ENCODE assay signal across 20 cellular contexts in genomic region chr1:171509191-171509590, GRCh38. TPM values are rescaled to one million over a fixed set of nuclear protein-coding genes. Genes with fewer than 3 reads are reported as not detected.
DNase-seq lines count a peak whose midpoint lies in the region; ATAC-seq, FAIRE-seq and TF ChIP-seq lines count a peak whose summit lies in the region.
"Had no signal": no experiment of that assay in that cellular context is flagged by ENCODE, and none has a peak within 500 bp of the region (broad histone marks: within the 10 kb centered on the region; RNA-seq: fewer than 3 reads in every experiment).

No MANE protein-coding gene starts in this region.

- intact Hi-C loops in activated CD4-positive, alpha-beta T cell treated with anti-CD3 and anti-CD28 coated beads, Interleukin-2, amount 10 ng/mL, durations not matched to agents 24 days and 14 days (cut with micrococcal nuclease): no loop called here
- intact Hi-C loops in CD4-positive, alpha-beta T cell (cut with DNase I, micrococcal nuclease): no loop called here
- intact Hi-C loops in left lung (cut with DNase I): no loop called here

- ATAC-seq in CD4-positive, alpha-beta T cell (ENCODE audit: poor library complexity): no peak
- ATAC-seq in WTC11 (no peak), left lung (peak; percentile 40)
- ATAC-seq: sciatic nerve had no signal

- peaks cover 0 to 15% of the 10 kb centered on the region in 2 donors for H3K36me3 ChIP-seq in left lung

- peaks cover 0 to 46% of the 10 kb centered on the region in 2 donors for H3K4me1 ChIP-seq in left lung
- H3K4me1 ChIP-seq: BE2C, parathyroid adenoma, testis had no signal

- H3K4me3 ChIP-seq in left lung: no peak overlapping the region
- H3K4me3 ChIP-seq: testis had no signal

- no peaks in the 10 kb centered on the region for H3K27me3 ChIP-seq in CD4-positive, alpha-beta T cell (ENCODE audit: control insufficient read depth, insufficient read depth, low read length)
- no peaks in the 10 kb centered on the region for H3K27me3 ChIP-seq in left lung
- H3K27me3 ChIP-seq: BE2C, testis had no signal

- no peak for FAIRE-seq in RCC 7860 (lab: Jason Lieb, UNC)

- no peak for TF ChIP-seq CTCF in CD4-positive, alpha-beta T cell (IDR thresholded peaks at IDR 0.05)
- TF ChIP-seq CTCF in WTC11 (IDR thresholded peaks at IDR 0.05): no peak
- TF ChIP-seq CTCF in left lung (IDR thresholded peaks at IDR 0.05): no peak

- no peaks in the 10 kb centered on the region for H3K27me3 Mint-ChIP-seq in activated CD4-positive, alpha-beta T cell treated with anti-CD3 and anti-CD28 coated beads, Interleukin-2, amount 10 ng/mL, durations not matched to agents 24 days and 14 days
- H3K27me3 Mint-ChIP-seq in CD4-positive, alpha-beta T cell: no peaks in the 10 kb centered on the region
- H3K27me3 Mint-ChIP-seq in WTC11 (ENCODE audit: low read depth): no peaks in the 10 kb centered on the region
- H3K27me3 Mint-ChIP-seq: naive B cell had no signal

- in situ Hi-C loops in G401 (cut with HindIII; ENCODE audit: low sequenced_read_pairs): no loop called here

- no peaks in the 10 kb centered on the region for H3K9me3 Mint-ChIP-seq in activated CD4-positive, alpha-beta T cell treated with anti-CD3 and anti-CD28 coated beads, Interleukin-2, amount 10 ng/mL, durations not matched to agents 24 days and 14 days
- no peaks in the 10 kb centered on the region for H3K9me3 Mint-ChIP-seq in CD4-positive, alpha-beta T cell
- no peaks in the 10 kb centered on the region for H3K9me3 Mint-ChIP-seq in WTC11
- H3K9me3 Mint-ChIP-seq: naive B cell had no signal

- no peak overlapping the region for H3K4me3 Mint-ChIP-seq in activated CD4-positive, alpha-beta T cell treated with anti-CD3 and anti-CD28 coated beads, Interleukin-2, amount 10 ng/mL, durations not matched to agents 24 days and 14 days
- H3K4me3 Mint-ChIP-seq in CD4-positive, alpha-beta T cell: peak overlapping the region; percentile 74
- no peak overlapping the region for H3K4me3 Mint-ChIP-seq in WTC11

- no peak overlapping the region for H3K27ac ChIP-seq in CD4-positive, alpha-beta T cell (ENCODE audit: low read depth, low read length)
- no peak overlapping the region for H3K27ac ChIP-seq in left lung
- H3K27ac ChIP-seq: parathyroid adenoma, testis had no signal

- CTCF ChIA-PET in CD4-positive, alpha-beta T cell (lab: Charles Lee): interaction anchor here (3.5 kb wide), 1 partner anchor 23 kb away, joined by 25 read pairs; the partner anchor contains the start of gene PRRC2C
- CTCF ChIA-PET in WTC11 (lab: Charles Lee): interaction anchor here (1.4 kb wide), 1 partner anchor 24 kb away, joined by 7 read pairs; the partner anchor contains the start of gene PRRC2C

- no peak for DNase-seq in activated CD4-positive, alpha-beta T cell treated with anti-CD3 and anti-CD28 coated beads, Interleukin-2, amount 10 ng/mL, durations not matched to agents 24 days and 14 days
- no peak for DNase-seq in activated CD4-positive, alpha-beta T cell treated with anti-CD3 and anti-CD28 coated beads for 1 hour
- DNase-seq in CD4-positive, alpha-beta T cell: no peak
- DNase-seq in WTC11 (ENCODE audit: low spot score) (no peak), left lung (no peak), GM03348 (ENCODE audit: low spot score) (no peak), G401 (ENCODE audit: low spot score) (no peak), RCC 7860 (ENCODE audit: low spot score) (no peak)
- DNase-seq: activated CD4-positive, alpha-beta T cell treated with anti-CD3 and anti-CD28 coated beads for 48 hours; BE2C; cerebellar nuclear complex; effector CD8-positive, alpha-beta T cell; naive B cell; NCI-H1105 treated with DMSO at 0.1 percent for 48 hours; NCI-H2081 treated with DMSO at 0.1 percent for 48 hours; NCI-H510A treated with DMSO at 0.1 percent for 48 hours; stimulated activated CD4-positive, alpha-beta T cell treated with anti-CD3 and anti-CD28 coated beads, Interleukin-15, amount 100 ng/mL, for 24 hours; testis had no signal

- POLR2A ChIA-PET in CD4-positive, alpha-beta T cell (lab: Charles Lee): interaction anchor here (1.0 to 1.7 kb wide), 2 partner anchors 13 to 23 kb away, joined by 4 to 11 read pairs; partner anchors contain the start of gene PRRC2C
- POLR2A ChIA-PET in WTC11 (lab: Charles Lee): no interaction called here

- H3K36me3 Mint-ChIP-seq in activated CD4-positive, alpha-beta T cell treated with anti-CD3 and anti-CD28 coated beads, Interleukin-2, amount 10 ng/mL, durations not matched to agents 24 days and 14 days (ENCODE audit: low read depth): peaks cover 24% of the 10 kb centered on the region
- peaks cover 30% of the 10 kb centered on the region for H3K36me3 Mint-ChIP-seq in CD4-positive, alpha-beta T cell (ENCODE audit: low read depth)
- H3K36me3 Mint-ChIP-seq in WTC11: peaks cover 3% of the 10 kb centered on the region

- no peaks in the 10 kb centered on the region for H3K9me3 ChIP-seq in CD4-positive, alpha-beta T cell (ENCODE audit: control insufficient read depth, low read length)
- no peaks in the 10 kb centered on the region for H3K9me3 ChIP-seq in left lung
- H3K9me3 ChIP-seq: BE2C, testis had no signal

- H3K4me1 Mint-ChIP-seq in activated CD4-positive, alpha-beta T cell treated with anti-CD3 and anti-CD28 coated beads, Interleukin-2, amount 10 ng/mL, durations not matched to agents 24 days and 14 days: peaks cover 67% of the 10 kb centered on the region
- H3K4me1 Mint-ChIP-seq in CD4-positive, alpha-beta T cell (ENCODE audit: low read depth): peaks cover 95% of the 10 kb centered on the region
- H3K4me1 Mint-ChIP-seq in WTC11: peaks cover 53% of the 10 kb centered on the region

- peak overlapping the region; percentile 34 for H3K27ac Mint-ChIP-seq in activated CD4-positive, alpha-beta T cell treated with anti-CD3 and anti-CD28 coated beads, Interleukin-2, amount 10 ng/mL, durations not matched to agents 24 days and 14 days
- no peak overlapping the region for H3K27ac Mint-ChIP-seq in CD4-positive, alpha-beta T cell
- H3K27ac Mint-ChIP-seq in WTC11: peak overlapping the region; percentile 89

TF ChIP-seq in WTC11, 78 proteins besides CTCF, POLR2A, EP300 and RAD21 (continues in another document):
- TF ChIP-seq, protein P1, sequence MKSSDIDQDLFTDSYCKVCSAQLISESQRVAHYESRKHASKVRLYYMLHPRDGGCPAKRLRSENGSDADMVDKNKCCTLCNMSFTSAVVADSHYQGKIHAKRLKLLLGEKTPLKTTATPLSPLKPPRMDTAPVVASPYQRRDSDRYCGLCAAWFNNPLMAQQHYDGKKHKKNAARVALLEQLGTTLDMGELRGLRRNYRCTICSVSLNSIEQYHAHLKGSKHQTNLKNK (CRISPR knock-in tag; IDR thresholded peaks at IDR 0.05): no peak
- TF ChIP-seq NR3C1 (CRISPR knock-in tag; conservative IDR thresholded peaks at IDR 0.05; ENCODE audit: low read depth): no peak
- TF ChIP-seq OVOL2 (CRISPR knock-in tag; IDR thresholded peaks at IDR 0.05; ENCODE audit: borderline replicate concordance): no peak
- no peak for TF ChIP-seq SMAD4 (CRISPR knock-in tag; IDR thresholded peaks at IDR 0.05)
- TF ChIP-seq NR1H2 (CRISPR knock-in tag; IDR thresholded peaks at IDR 0.05): no peak
- no peak for TF ChIP-seq STAT6 (CRISPR knock-in tag; conservative IDR thresholded peaks at IDR 0.05; ENCODE audit: low read depth)
- TF ChIP-seq, protein P2, sequence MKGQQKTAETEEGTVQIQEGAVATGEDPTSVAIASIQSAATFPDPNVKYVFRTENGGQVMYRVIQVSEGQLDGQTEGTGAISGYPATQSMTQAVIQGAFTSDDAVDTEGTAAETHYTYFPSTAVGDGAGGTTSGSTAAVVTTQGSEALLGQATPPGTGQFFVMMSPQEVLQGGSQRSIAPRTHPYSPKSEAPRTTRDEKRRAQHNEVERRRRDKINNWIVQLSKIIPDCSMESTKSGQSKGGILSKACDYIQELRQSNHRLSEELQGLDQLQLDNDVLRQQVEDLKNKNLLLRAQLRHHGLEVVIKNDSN (CRISPR knock-in tag; IDR thresholded peaks at IDR 0.05): no peak
- no peak for TF ChIP-seq TEAD1 (CRISPR knock-in tag; IDR thresholded peaks at IDR 0.05)
- no peak for TF ChIP-seq ZNF396 (CRISPR knock-in tag; IDR thresholded peaks at IDR 0.05; ENCODE audit: borderline replicate concordance)
- TF ChIP-seq, protein P3, sequence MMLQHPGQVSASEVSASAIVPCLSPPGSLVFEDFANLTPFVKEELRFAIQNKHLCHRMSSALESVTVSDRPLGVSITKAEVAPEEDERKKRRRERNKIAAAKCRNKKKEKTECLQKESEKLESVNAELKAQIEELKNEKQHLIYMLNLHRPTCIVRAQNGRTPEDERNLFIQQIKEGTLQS (CRISPR knock-in tag; conservative IDR thresholded peaks at IDR 0.05): no peak

RNA-seq across cellular contexts. Expression of gene PRRC2C, which starts 23.9 kb away (rescaled TPM):
- total RNA-seq in activated CD4-positive, alpha-beta T cell treated with anti-CD3 and anti-CD28 coated beads, Interleukin-2, amount 10 ng/mL, durations not matched to agents 24 days and 14 days: 278 TPM in 2 replicates
- total RNA-seq in CD4-positive, alpha-beta T cell: 100 to 1,000 TPM; 357 to 387 TPM
- total RNA-seq in WTC11 (2021) (199 to 236 TPM (median 203 TPM) in 3 replicates), left lung (100 to 1,000 TPM; 120 to 155 TPM)
- total RNA-seq in G401 (2014; rRNA removed; shearing (Covaris generic)): 18.0 and 33.4 TPM in 2 replicates
